ENCODE assay signal across 9 cellular contexts in genomic region chr11:96324912-96325311, GRCh38. TPM values are rescaled to one million over a fixed set of nuclear protein-coding genes. Genes with fewer than 3 reads are reported as not detected.
A peak's percentile ranks its signal among the peaks of the same experiment; 100 is the strongest.
DNase-seq lines count a peak whose midpoint lies in the region; ATAC-seq and TF ChIP-seq lines count a peak whose summit lies in the region.
"Had no signal": no experiment of that assay in that cellular context is flagged by ENCODE, and none has a peak within 500 bp of the region (broad histone marks: within the 10 kb centered on the region; RNA-seq: fewer than 3 reads in every experiment).

No MANE protein-coding gene starts in this region.

- H4K91ac ChIP-seq in IMR-90 (ENCODE audit: insufficient read depth, low read depth, low read length) (peak overlapping the region; percentile 97), mesenchymal stem cell (ENCODE audit: low read length) (no peak overlapping the region)

- H3K27me3 ChIP-seq in IMR-90 (ENCODE audit: control insufficient read depth, insufficient read depth, low read length): no peaks in the 10 kb centered on the region
- no peaks in the 10 kb centered on the region for H3K27me3 ChIP-seq in mesenchymal stem cell (ENCODE audit: control insufficient read depth in 1 of 2, insufficient read depth in 1 of 2, low read length in 2 of 2)
- H3K27me3 ChIP-seq in Peyer's patch: no peaks in the 10 kb centered on the region

- no peak for TF ChIP-seq RAD21 in IMR-90 (IDR thresholded peaks at IDR 0.05; ENCODE audit: low read length)

- H2BK5ac ChIP-seq in IMR-90 (ENCODE audit: low read depth, low read length, poor library complexity, severe bottlenecking): peak overlapping the region; percentile 94
- H2BK5ac ChIP-seq in mesenchymal stem cell (ENCODE audit: low read depth, low read length, poor library complexity, severe bottlenecking): peak overlapping the region; percentile 96

- dilution Hi-C loops in IMR-90 (cut with HindIII; ENCODE audit: low sequenced_read_pairs, unreplicated experiment): no loop called here

- TF ChIP-seq CTCF in AG04449 (IDR thresholded peaks at IDR 0.05; ENCODE audit: insufficient read depth, low read length, missing control alignments): no peak
- TF ChIP-seq CTCF in IMR-90 (conservative IDR thresholded peaks at IDR 0.05; ENCODE audit: low read depth, low read length): no peak
- no peak for TF ChIP-seq CTCF in cardiac fibroblast (IDR thresholded peaks at IDR 0.05; ENCODE audit: low read depth, low read length)
- no peak for TF ChIP-seq CTCF in Peyer's patch (IDR thresholded peaks at IDR 0.05)

- H3K36me3 ChIP-seq in IMR-90 (ENCODE audit: control insufficient read depth, insufficient read depth, low read length): peaks cover 2% of the 10 kb centered on the region
- H3K36me3 ChIP-seq in mesenchymal stem cell (ENCODE audit: control insufficient read depth in 1 of 2, insufficient read depth in 2 of 2, low read depth in 1 of 2, low read length in 2 of 2): peaks cover 0 to 10% of the 10 kb centered on the region in 2 experiments
- H3K36me3 ChIP-seq in Peyer's patch: no peaks in the 10 kb centered on the region

- H3K79me1 ChIP-seq in IMR-90 (ENCODE audit: low read depth in 1 of 2, low read length in 2 of 2): peaks cover 34 to 78% of the 10 kb centered on the region in 2 experiments
- peaks cover 8% of the 10 kb centered on the region for H3K79me1 ChIP-seq in mesenchymal stem cell (replicated peaks; ENCODE audit: low read length, poor library complexity, severe bottlenecking)

- H3K9ac ChIP-seq in IMR-90 (ENCODE audit: low read depth, low read length) (peak overlapping the region; percentile 74), mesenchymal stem cell (ENCODE audit: low read length) (peak overlapping the region; percentile 26)

- H3K23ac ChIP-seq in IMR-90 (ENCODE audit: low read depth, low read length) (peak overlapping the region; percentile 99), mesenchymal stem cell (ENCODE audit: low read length in 2 of 2) (no peak overlapping the region)

- peak overlapping the region; percentile 99 for H2BK20ac ChIP-seq in IMR-90 (ENCODE audit: low read depth, low read length)

- H3K4me3 ChIP-seq in AG04449 (ENCODE audit: low read depth, low read length) (no peak overlapping the region), IMR-90 (ENCODE audit: insufficient read depth, low read depth, low read length) (no peak overlapping the region), cardiac fibroblast (replicated peaks in 1 of 2; ENCODE audit: low read depth in 2 of 2, low read length in 2 of 2) (no peak overlapping the region), mesenchymal stem cell (ENCODE audit: insufficient read depth in 1 of 2, low read depth in 1 of 2, low read length in 2 of 2) (no peak overlapping the region), Peyer's patch (no peak overlapping the region)

- POLR2A ChIA-PET in AG04449 (lab: Yijun Ruan, JAX) (interaction anchor here (0.6 kb wide), 1 partner anchor 202 kb away, joined by 4 read pairs; no protein-coding TSS in a partner anchor), IMR-90 (lab: Charles Lee; ENCODE audit: unreplicated experiment) (interaction anchor here (0.6 kb wide), 1 partner anchor 14 kb away, joined by 3 read pairs; no protein-coding TSS in a partner anchor)
- POLR2A ChIA-PET in activated CD4-positive, alpha-beta T cell treated with anti-CD3 and anti-CD28 coated beads, Interleukin-2, amount 10 ng/mL, durations not matched to agents 7 days and 5 days (lab: Charles Lee): no interaction called here

- H3K4ac ChIP-seq in IMR-90 (ENCODE audit: low read depth, low read length): peak overlapping the region; percentile 100
- H3K4ac ChIP-seq in mesenchymal stem cell (ENCODE audit: low read depth in 1 of 2, low read length in 2 of 2): no peak overlapping the region

- peaks cover 11% of the 10 kb centered on the region for H3K9me1 ChIP-seq in IMR-90 (ENCODE audit: insufficient read depth, low read length)

- peak; percentile 90 for ATAC-seq in IMR-90 (ENCODE audit: low read depth)

- H3K4me3 Mint-ChIP-seq in activated CD4-positive, alpha-beta T cell treated with anti-CD3 and anti-CD28 coated beads, Interleukin-2, amount 10 ng/mL, durations not matched to agents 7 days and 5 days: no peak overlapping the region

- no peak overlapping the region for H3K27ac Mint-ChIP-seq in activated CD4-positive, alpha-beta T cell treated with anti-CD3 and anti-CD28 coated beads, Interleukin-2, amount 10 ng/mL, durations not matched to agents 7 days and 5 days

- H4K8ac ChIP-seq in IMR-90 (ENCODE audit: low read depth in 2 of 2, low read length in 2 of 2) (peak overlapping the region; percentile 75 to 96), mesenchymal stem cell (ENCODE audit: low read length) (no peak overlapping the region)

- CTCF ChIA-PET in AG04449 (lab: Yijun Ruan, JAX) (interaction anchor here (0.8 to 1.2 kb wide), 4 partner anchors 9 to 20 kb away, joined by 3 to 5 read pairs (median 3); partner anchors contain the start of gene MAML2), IMR-90 (lab: Yijun Ruan, JAX) (interaction anchor here (0.6 to 1.6 kb wide), 4 partner anchors 9 to 347 kb away, joined by 3 to 7 read pairs (median 4); partner anchors contain the start of gene MAML2)
- CTCF ChIA-PET in activated CD4-positive, alpha-beta T cell treated with anti-CD3 and anti-CD28 coated beads, Interleukin-2, amount 10 ng/mL, durations not matched to agents 7 days and 5 days (lab: Charles Lee): interaction anchor here (1.7 to 2.3 kb wide), 3 partner anchors 11 to 18 kb away, joined by 7 to 8 read pairs (median 7); partner anchors contain the start of gene MAML2

- H3K9me3 ChIP-seq in IMR-90 (ENCODE audit: control insufficient read depth, insufficient read depth, low read length) (no peaks in the 10 kb centered on the region), mesenchymal stem cell (ENCODE audit: control insufficient read depth, low read length) (no peaks in the 10 kb centered on the region), Peyer's patch (no peaks in the 10 kb centered on the region)

- peak overlapping the region; percentile 87 for H3K14ac ChIP-seq in IMR-90 (replicated peaks; ENCODE audit: low read depth, low read length)
- H3K14ac ChIP-seq in mesenchymal stem cell (ENCODE audit: low read length in 2 of 2): no peak overlapping the region

- no peaks in the 10 kb centered on the region for H4K20me1 ChIP-seq in IMR-90 (ENCODE audit: insufficient read depth, low read length)

- H2BK120ac ChIP-seq in IMR-90 (ENCODE audit: low read depth, low read length) (peak overlapping the region; percentile 100), mesenchymal stem cell (ENCODE audit: low read depth, low read length) (no peak overlapping the region)

- DNase-seq in AG04449 (ENCODE audit: low read depth, low spot score) (peak; percentile 61), IMR-90 (peak; percentile 83), cardiac fibroblast (ENCODE audit: low read depth in 2 of 2) (peak; percentile 81 to 89), mesenchymal stem cell (no peak), T-helper 2 cell (no peak), Peyer's patch (no peak), NCI-H1092 treated with DMSO at 0.1 percent for 48 hours (lab: John Stamatoyannopoulos, UW) (no peak)
- DNase-seq in activated CD4-positive, alpha-beta T cell treated with anti-CD3 and anti-CD28 coated beads, Interleukin-2, amount 10 ng/mL, durations not matched to agents 7 days and 5 days: no peak
- DNase-seq: activated CD4-positive, alpha-beta T cell treated with anti-CD3 and anti-CD28 coated beads, Interleukin-2, amount 50 U/mL, for 48 hours had no signal

- BruUV-seq in IMR-90 (replicated peaks; lab: Mats Ljungman, UMichigan): no TSS peak

- H2AK5ac ChIP-seq in IMR-90 (ENCODE audit: low read depth, low read length): peak overlapping the region; percentile 72
- H2AK5ac ChIP-seq in mesenchymal stem cell (ENCODE audit: low read length, severe bottlenecking): peak overlapping the region; percentile 89

- H3K36me3 Mint-ChIP-seq in activated CD4-positive, alpha-beta T cell treated with anti-CD3 and anti-CD28 coated beads, Interleukin-2, amount 10 ng/mL, durations not matched to agents 7 days and 5 days (ENCODE audit: low read depth): peaks cover 71% of the 10 kb centered on the region

- WGBS in IMR-90 (ENCODE audit: extremely low coverage in 2 of 2, insufficient read length in 1 of 2), 2 experiments: no CpG with 5 or more reads among the region's 1 CpG
- 0% methylated on average over 1 of the region's 1 CpG for WGBS in mesenchymal stem cell

- peak overlapping the region; percentile 98 for H4K5ac ChIP-seq in IMR-90 (ENCODE audit: low read depth, low read length)

- H2AK9ac ChIP-seq in IMR-90 (replicated peaks; ENCODE audit: low read depth, low read length, poor library complexity): no peak overlapping the region

- no peak overlapping the region for H2BK12ac ChIP-seq in mesenchymal stem cell (ENCODE audit: low read length in 2 of 2)

- peak overlapping the region; percentile 95 for H3K56ac ChIP-seq in IMR-90 (ENCODE audit: extremely low read depth, insufficient read depth, low read length)

- H3K4me1 ChIP-seq in IMR-90 (ENCODE audit: control insufficient read depth, insufficient read depth, low read length) (peaks cover 29% of the 10 kb centered on the region), mesenchymal stem cell (ENCODE audit: control insufficient read depth, insufficient read depth, low read depth, low read length) (peaks cover 14% of the 10 kb centered on the region), Peyer's patch (no peaks in the 10 kb centered on the region)

- H3K9me3 Mint-ChIP-seq in activated CD4-positive, alpha-beta T cell treated with anti-CD3 and anti-CD28 coated beads, Interleukin-2, amount 10 ng/mL, durations not matched to agents 7 days and 5 days: peaks cover 5% of the 10 kb centered on the region

- H2BK15ac ChIP-seq in IMR-90 (ENCODE audit: low read depth, low read length) (peak overlapping the region; percentile 64), mesenchymal stem cell (ENCODE audit: low read depth, poor library complexity, severe bottlenecking) (no peak overlapping the region)

- intact Hi-C loops in IMR-90 (cut with micrococcal nuclease): no loop called here

- H3K4me2 ChIP-seq in IMR-90 (ENCODE audit: low read depth, low read length) (peak overlapping the region; percentile 90), mesenchymal stem cell (ENCODE audit: low read length, poor library complexity, severe bottlenecking) (no peak overlapping the region)

- peak overlapping the region; percentile 99 for H3K18ac ChIP-seq in IMR-90 (ENCODE audit: low read depth, low read length)
- no peak overlapping the region for H3K18ac ChIP-seq in mesenchymal stem cell (ENCODE audit: low read depth in 1 of 2, low read length in 2 of 2)

- H3K27ac ChIP-seq in IMR-90 (ENCODE audit: insufficient read depth, low read length): peak overlapping the region; percentile 96
- peak overlapping the region; percentile 93 for H3K27ac ChIP-seq in mesenchymal stem cell (ENCODE audit: low read length, poor library complexity, severe bottlenecking)
- H3K27ac ChIP-seq in Peyer's patch: no peak overlapping the region

- no peaks in the 10 kb centered on the region for H3K27me3 Mint-ChIP-seq in activated CD4-positive, alpha-beta T cell treated with anti-CD3 and anti-CD28 coated beads, Interleukin-2, amount 10 ng/mL, durations not matched to agents 7 days and 5 days

- in situ Hi-C loops in IMR-90 (cut with MboI; ENCODE audit: low sequenced_read_pairs): no loop called here

- TF ChIP-seq POLR2A in IMR-90 (IDR thresholded peaks at IDR 0.05; ENCODE audit: low read depth, low read length) (no peak), Peyer's patch (IDR thresholded peaks at IDR 0.05) (no peak)

- no peak overlapping the region for H2AFZ ChIP-seq in IMR-90 (replicated peaks; ENCODE audit: low read length, poor library complexity)
- no peak overlapping the region for H2AFZ ChIP-seq in mesenchymal stem cell (ENCODE audit: low read depth, low read length)

- H3K4me1 Mint-ChIP-seq in activated CD4-positive, alpha-beta T cell treated with anti-CD3 and anti-CD28 coated beads, Interleukin-2, amount 10 ng/mL, durations not matched to agents 7 days and 5 days: peaks cover 44% of the 10 kb centered on the region

RNA-seq across cellular contexts. Expression of gene MAML2, which starts 18.1 kb away (rescaled TPM):
- 18.1 and 19.5 TPM in 2 replicates for total RNA-seq in IMR-90 (2012; rRNA removed)
- 15.0 and 18.6 TPM in 2 replicates for polyA plus RNA-seq in IMR-90 (2012; rRNA removed)
- polyA plus RNA-seq in IMR-90 (2012; cell fraction: cytosol; rRNA removed): 3.8 and 11.0 TPM in 2 replicates
- polyA plus RNA-seq in IMR-90 (2012; cell fraction: nucleus; rRNA removed; ENCODE audit: low replicate concordance): 9.7 and 20.0 TPM in 2 replicates
- polyA plus RNA-seq in mesenchymal stem cell (2013, experiment 1 of 2): 33.4 TPM
- 31.6 TPM for polyA plus RNA-seq in mesenchymal stem cell (2013, experiment 2 of 2)
- 10 to 100 TPM in 3 of 4 donors, 1 to 10 TPM in 1; 8.4 to 60.2 (median 22.7) TPM for total RNA-seq in Peyer's patch
- 10 to 100 TPM; 23.4 to 27.2 TPM for total RNA-seq in activated CD4-positive, alpha-beta T cell treated with anti-CD3 and anti-CD28 coated beads, Interleukin-2, amount 10 ng/mL, durations not matched to agents 7 days and 5 days

Comparison
In these comparisons a context has a peak if more than half of its experiments do, and no peak if none do; other contexts are left out.
1. DNase-seq: peak in AG04449 (single experiment), IMR-90 (single experiment) and cardiac fibroblast (2 of 2); none in mesenchymal stem cell (single experiment), T-helper 2 cell (0 of 5), Peyer's patch (0 of 3), NCI-H1092 treated with DMSO at 0.1 percent for 48 hours (single experiment) and activated CD4-positive, alpha-beta T cell treated with anti-CD3 and anti-CD28 coated beads, Interleukin-2, amount 10 ng/mL, durations not matched to agents 7 days and 5 days (single experiment).
2. H3K27ac ChIP-seq: peak in IMR-90 (single experiment) and mesenchymal stem cell (single experiment); none in Peyer's patch (0 of 4).